9 cellular contexts compared by ENCODE assay signal in genomic region chr10:79488303-79488702, GRCh38. TPM values are rescaled to one million over a fixed set of nuclear protein-coding genes. Genes with fewer than 3 reads are reported as not detected.
DNase-seq lines count a peak whose midpoint lies in the region; ATAC-seq and TF ChIP-seq lines count a peak whose summit lies in the region.
"Had no signal": no experiment of that assay in that cellular context is flagged by ENCODE, and none has a peak within 500 bp of the region (broad histone marks: within the 10 kb centered on the region; RNA-seq: fewer than 3 reads in every experiment).

No MANE protein-coding gene starts in this region.

- H3K4me1 Mint-ChIP-seq in activated T-helper 1 cell treated with anti-CD3 and anti-CD28 coated beads, Interleukin-12 subunit alpha, Interleukin-12 subunit beta, Interleukin-2, Interleukin-4 antibody, amounts not matched to agents 30 ng/mL and 10 ng/mL and 1 ng/mL, durations not matched to agents 14 hours and 24 hours and 36 hours (ENCODE audit: low read depth), result no peaks in the 10 kb centered on the region

- no peaks in the 10 kb centered on the region for H3K36me3 Mint-ChIP-seq in activated T-helper 1 cell treated with anti-CD3 and anti-CD28 coated beads, Interleukin-12 subunit alpha, Interleukin-12 subunit beta, Interleukin-2, Interleukin-4 antibody, amounts not matched to agents 30 ng/mL and 10 ng/mL and 1 ng/mL, durations not matched to agents 14 hours and 24 hours and 36 hours (ENCODE audit: low read depth)

- in situ Hi-C loops in brain microvascular endothelial cell (cut with HindIII; ENCODE audit: low pct_ligation_motif_present, low sequenced_read_pairs), result no loop called here

- H3K27ac ChIP-seq in brain microvascular endothelial cell, result peak overlapping the region; percentile 56

- H3K9me3 Mint-ChIP-seq in activated T-helper 1 cell treated with anti-CD3 and anti-CD28 coated beads, Interleukin-12 subunit alpha, Interleukin-12 subunit beta, Interleukin-2, Interleukin-4 antibody, amounts not matched to agents 30 ng/mL and 10 ng/mL and 1 ng/mL, durations not matched to agents 14 hours and 24 hours and 36 hours, result no peaks in the 10 kb centered on the region

- H3K4me3 Mint-ChIP-seq in activated T-helper 1 cell treated with anti-CD3 and anti-CD28 coated beads, Interleukin-12 subunit alpha, Interleukin-12 subunit beta, Interleukin-2, Interleukin-4 antibody, amounts not matched to agents 30 ng/mL and 10 ng/mL and 1 ng/mL, durations not matched to agents 14 hours and 24 hours and 36 hours, result no peak overlapping the region
- H3K4me3 Mint-ChIP-seq: T-helper 17 cell had no signal

- no peaks in the 10 kb centered on the region for H3K27me3 ChIP-seq in brain microvascular endothelial cell (replicated peaks)

- TF ChIP-seq CTCF in brain microvascular endothelial cell (IDR thresholded peaks at IDR 0.05; ENCODE audit: low read depth, low read length, missing control alignments), result no peak

- H3K27me3 Mint-ChIP-seq in activated T-helper 1 cell treated with anti-CD3 and anti-CD28 coated beads, Interleukin-12 subunit alpha, Interleukin-12 subunit beta, Interleukin-2, Interleukin-4 antibody, amounts not matched to agents 30 ng/mL and 10 ng/mL and 1 ng/mL, durations not matched to agents 14 hours and 24 hours and 36 hours (ENCODE audit: insufficient read depth), result peaks cover 11% of the 10 kb centered on the region

- peak; percentile 94 for DNase-seq in HCEC 1CT
- DNase-seq in brain microvascular endothelial cell, result peak; percentile 92
- peak; percentile 96 for DNase-seq in iris pigment epithelial cell (ENCODE audit: low read depth)
- peak; percentile 75 for DNase-seq in smooth muscle cell of the brain vasculature (ENCODE audit: low read depth, low spot score)
- no peak for DNase-seq in activated CD4-positive, alpha-beta T cell treated with anti-CD3 and anti-CD28 coated beads for 4 hours
- no peak for DNase-seq in activated T-helper 1 cell treated with anti-CD3 and anti-CD28 coated beads, Interleukin-12 subunit alpha, Interleukin-12 subunit beta, Interleukin-2, Interleukin-4 antibody, amounts not matched to agents 30 ng/mL and 10 ng/mL and 1 ng/mL, durations not matched to agents 14 hours and 24 hours and 36 hours (ENCODE audit: low spot score)
- no peak for DNase-seq in T-helper 2 cell
- DNase-seq: T-helper 17 cell had no signal

- intact Hi-C loops in activated T-helper 1 cell treated with anti-CD3 and anti-CD28 coated beads, Interleukin-12 subunit alpha, Interleukin-12 subunit beta, Interleukin-2, Interleukin-4 antibody, amounts not matched to agents 30 ng/mL and 10 ng/mL and 1 ng/mL, durations not matched to agents 14 hours and 24 hours and 36 hours (cut with micrococcal nuclease), result no loop called here

- no peak overlapping the region for H3K4me3 ChIP-seq in brain microvascular endothelial cell (ENCODE audit: low read depth, low read length)

- no peak overlapping the region for H3K27ac Mint-ChIP-seq in activated T-helper 1 cell treated with anti-CD3 and anti-CD28 coated beads, Interleukin-12 subunit alpha, Interleukin-12 subunit beta, Interleukin-2, Interleukin-4 antibody, amounts not matched to agents 30 ng/mL and 10 ng/mL and 1 ng/mL, durations not matched to agents 14 hours and 24 hours and 36 hours
- H3K27ac Mint-ChIP-seq: T-helper 17 cell had no signal

- ATAC-seq in GM21367 (IDR thresholded peaks at IDR 0.05; ENCODE audit: unreplicated experiment), result no peak

- H3K36me3 ChIP-seq in brain microvascular endothelial cell (replicated peaks), result no peaks in the 10 kb centered on the region

RNA-seq across cellular contexts. Expression of gene EIF5AL1, which starts 24.0 kb away (rescaled TPM):
- total RNA-seq in activated T-helper 1 cell treated with anti-CD3 and anti-CD28 coated beads, Interleukin-12 subunit alpha, Interleukin-12 subunit beta, Interleukin-2, Interleukin-4 antibody, amounts not matched to agents 30 ng/mL and 10 ng/mL and 1 ng/mL, durations not matched to agents 14 hours and 24 hours and 36 hours, result 0.34 and 0.59 TPM in 2 replicates

RNA-seq across cellular contexts. Expression of gene ZCCHC24, which starts 42.9 kb away (rescaled TPM):
- total RNA-seq in activated T-helper 1 cell treated with anti-CD3 and anti-CD28 coated beads, Interleukin-12 subunit alpha, Interleukin-12 subunit beta, Interleukin-2, Interleukin-4 antibody, amounts not matched to agents 30 ng/mL and 10 ng/mL and 1 ng/mL, durations not matched to agents 14 hours and 24 hours and 36 hours, result 0.52 and 0.59 TPM in 2 replicates

Comparison
In these comparisons a context has a peak if more than half of its experiments do, and no peak if none do; other contexts are left out.
1. DNase-seq: peak in HCEC 1CT (single experiment), brain microvascular endothelial cell (single experiment), iris pigment epithelial cell (single experiment) and smooth muscle cell of the brain vasculature (single experiment); none in activated CD4-positive, alpha-beta T cell treated with anti-CD3 and anti-CD28 coated beads for 4 hours (0 of 2), activated T-helper 1 cell treated with anti-CD3 and anti-CD28 coated beads, Interleukin-12 subunit alpha, Interleukin-12 subunit beta, Interleukin-2, Interleukin-4 antibody, amounts not matched to agents 30 ng/mL and 10 ng/mL and 1 ng/mL, durations not matched to agents 14 hours and 24 hours and 36 hours (single experiment) and T-helper 2 cell (0 of 5).